Comparison of ENCODE assay signal across 35 cellular contexts in the genomic region with DNA sequence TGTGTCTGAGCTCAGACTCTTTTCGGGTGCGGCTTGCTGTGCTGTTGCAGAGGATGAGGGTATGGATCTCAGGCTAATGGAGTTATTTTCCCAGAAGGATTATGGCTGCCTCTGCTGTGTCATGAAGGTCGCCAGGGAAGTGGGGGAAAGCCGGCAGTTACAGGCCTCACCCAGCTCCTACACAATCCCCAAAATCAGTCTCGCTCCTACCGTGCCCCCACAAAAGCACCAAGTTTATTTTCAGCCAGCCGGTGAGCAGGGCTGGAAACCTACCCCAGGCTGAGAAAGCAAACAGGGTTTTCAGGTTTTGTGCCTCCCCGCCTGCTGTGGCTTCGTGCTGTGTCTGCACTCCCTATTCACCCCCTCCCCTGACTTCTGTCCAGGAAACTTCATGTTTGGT.
"Had no signal": no experiment of that assay in that cellular context is flagged by ENCODE, and none has a peak within 500 bp of the region (broad histone marks: within the 10 kb centered on the region; RNA-seq: fewer than 3 reads in every experiment).

No MANE protein-coding gene starts in this region.

- H3K4me3 Mint-ChIP-seq: activated CD4-positive, alpha-beta memory T cell treated with anti-CD3 and anti-CD28 coated beads for 36 hours; activated CD4-positive, alpha-beta T cell treated with anti-CD3 and anti-CD28 coated beads for 36 hours; activated CD4-positive, alpha-beta T cell treated with anti-CD3 and anti-CD28 coated beads, Interleukin-2, amount 10 ng/mL, durations not matched to agents 24 days and 14 days; activated CD8-positive, alpha-beta memory T cell treated with anti-CD3 and anti-CD28 coated beads, Interleukin-2, amount 10 ng/mL, durations not matched to agents 7 days and 5 days; activated CD8-positive, alpha-beta T cell treated with anti-CD3 and anti-CD28 coated beads, Interleukin-2, amount 10 ng/mL, durations not matched to agents 7 days and 5 days; activated naive CD4-positive, alpha-beta T cell treated with anti-CD3 and anti-CD28 coated beads for 36 hours; activated naive CD4-positive, alpha-beta T cell treated with anti-CD3 and anti-CD28 coated beads, Interleukin-2, amount 50 U/mL, for 24 hours; activated naive CD8-positive, alpha-beta T cell treated with anti-CD3 and anti-CD28 coated beads, Interleukin-2, amount 10 ng/mL, durations not matched to agents 7 days and 5 days; activated T-helper 1 cell treated with anti-CD3 and anti-CD28 coated beads, Interleukin-12 subunit alpha, Interleukin-12 subunit beta, Interleukin-2, Interleukin-4 antibody, amounts not matched to agents 30 ng/mL and 10 ng/mL and 1 ng/mL, durations not matched to agents 14 hours and 24 hours and 36 hours; brain; T-helper 17 cell; T-helper 2 cell treated with Interferon-gamma antibody and Interleukin-4, amounts not matched to agents 5 μg/mL and 100 μg/mL, for 36 hours had no signal

- H3K27ac Mint-ChIP-seq: activated CD4-positive, alpha-beta memory T cell treated with anti-CD3 and anti-CD28 coated beads for 36 hours; activated CD4-positive, alpha-beta T cell treated with anti-CD3 and anti-CD28 coated beads for 36 hours; activated CD4-positive, alpha-beta T cell treated with anti-CD3 and anti-CD28 coated beads, Interleukin-2, amount 10 ng/mL, durations not matched to agents 24 days and 14 days; activated CD8-positive, alpha-beta memory T cell treated with anti-CD3 and anti-CD28 coated beads, Interleukin-2, amount 10 ng/mL, durations not matched to agents 7 days and 5 days; activated CD8-positive, alpha-beta T cell treated with anti-CD3 and anti-CD28 coated beads, Interleukin-2, amount 10 ng/mL, durations not matched to agents 7 days and 5 days; activated naive CD4-positive, alpha-beta T cell treated with anti-CD3 and anti-CD28 coated beads for 36 hours; activated naive CD4-positive, alpha-beta T cell treated with anti-CD3 and anti-CD28 coated beads, Interleukin-2, amount 50 U/mL, for 24 hours; activated naive CD8-positive, alpha-beta T cell treated with anti-CD3 and anti-CD28 coated beads, Interleukin-2, amount 10 ng/mL, durations not matched to agents 7 days and 5 days; activated T-helper 1 cell treated with anti-CD3 and anti-CD28 coated beads, Interleukin-12 subunit alpha, Interleukin-12 subunit beta, Interleukin-2, Interleukin-4 antibody, amounts not matched to agents 30 ng/mL and 10 ng/mL and 1 ng/mL, durations not matched to agents 14 hours and 24 hours and 36 hours; activated T-helper 2 cell treated with anti-CD3 and anti-CD28 coated beads, Interferon-gamma antibody, Interleukin-2, Interleukin-4, amounts not matched to agents 10 μg/mL and 5 μg/mL and 100 μg/mL, durations not matched to agents 14 hours and 24 hours and 36 hours; brain; T-helper 17 cell; T-helper 2 cell treated with Interferon-gamma antibody and Interleukin-4, amounts not matched to agents 5 μg/mL and 100 μg/mL, for 36 hours had no signal

- H3K36me3 ChIP-seq: ascending aorta, breast epithelium, cardiac muscle cell, colonic mucosa, esophagus muscularis mucosa, gastrocnemius medialis, heart left ventricle, WERI-Rb-1 had no signal

- H3K9me3 Mint-ChIP-seq: activated CD4-positive, alpha-beta T cell treated with anti-CD3 and anti-CD28 coated beads, Interleukin-2, amount 10 ng/mL, durations not matched to agents 24 days and 14 days; activated naive CD4-positive, alpha-beta T cell treated with anti-CD3 and anti-CD28 coated beads, Interleukin-2, amount 50 U/mL, for 24 hours; activated naive CD8-positive, alpha-beta T cell treated with anti-CD3 and anti-CD28 coated beads, Interleukin-2, amount 10 ng/mL, durations not matched to agents 7 days and 5 days; activated T-helper 1 cell treated with anti-CD3 and anti-CD28 coated beads, Interleukin-12 subunit alpha, Interleukin-12 subunit beta, Interleukin-2, Interleukin-4 antibody, amounts not matched to agents 30 ng/mL and 10 ng/mL and 1 ng/mL, durations not matched to agents 14 hours and 24 hours and 36 hours; activated T-helper 2 cell treated with anti-CD3 and anti-CD28 coated beads, Interferon-gamma antibody, Interleukin-2, Interleukin-4, amounts not matched to agents 10 μg/mL and 5 μg/mL and 100 μg/mL, durations not matched to agents 14 hours and 24 hours and 36 hours; T-helper 2 cell treated with Interferon-gamma antibody and Interleukin-4, amounts not matched to agents 5 μg/mL and 100 μg/mL, for 36 hours had no signal

- H3K4me1 ChIP-seq: ascending aorta, breast epithelium, colonic mucosa, esophagus muscularis mucosa, foreskin keratinocyte, gastrocnemius medialis, heart left ventricle had no signal

- ATAC-seq: activated CD4-positive, alpha-beta T cell treated with anti-CD3 and anti-CD28 coated beads for 36 hours; activated CD8-positive, alpha-beta memory T cell treated with anti-CD3 and anti-CD28 coated beads, Interleukin-2, amount 10 ng/mL, durations not matched to agents 7 days and 5 days; activated CD8-positive, alpha-beta T cell treated with anti-CD3 and anti-CD28 coated beads, Interleukin-2, amount 10 ng/mL, durations not matched to agents 7 days and 5 days; foreskin keratinocyte; gastrocnemius medialis; heart left ventricle; T-helper 17 cell had no signal

- H3K9me3 ChIP-seq: ascending aorta, breast epithelium, colonic mucosa, gastrocnemius medialis had no signal

- H3K36me3 Mint-ChIP-seq: activated CD4-positive, alpha-beta memory T cell treated with anti-CD3 and anti-CD28 coated beads for 36 hours; activated CD8-positive, alpha-beta memory T cell treated with anti-CD3 and anti-CD28 coated beads, Interleukin-2, amount 10 ng/mL, durations not matched to agents 7 days and 5 days; activated naive CD4-positive, alpha-beta T cell treated with anti-CD3 and anti-CD28 coated beads, Interleukin-2, amount 50 U/mL, for 24 hours; activated naive CD8-positive, alpha-beta T cell treated with anti-CD3 and anti-CD28 coated beads, Interleukin-2, amount 10 ng/mL, durations not matched to agents 7 days and 5 days; brain had no signal

- DNase-seq: activated CD4-positive, alpha-beta memory T cell treated with anti-CD3 and anti-CD28 coated beads for 36 hours; activated CD4-positive, alpha-beta T cell treated with anti-CD3 and anti-CD28 coated beads for 36 hours; activated CD4-positive, alpha-beta T cell treated with anti-CD3 and anti-CD28 coated beads, Interleukin-2, amount 10 ng/mL, durations not matched to agents 24 days and 14 days; activated CD4-positive, CD25-positive, alpha-beta regulatory T cell; activated CD4-positive, CD25-positive, alpha-beta regulatory T cell treated with anti-CD3 and anti-CD28 coated beads, Interleukin-2, amount 50 U/mL, for 72 hours; activated CD8-positive, alpha-beta memory T cell treated with anti-CD3 and anti-CD28 coated beads, Interleukin-2, amount 10 ng/mL, durations not matched to agents 7 days and 5 days; activated CD8-positive, alpha-beta memory T cell treated with anti-CD3 and anti-CD28 coated beads, Interleukin-2, amount 50 U/mL, for 4 hours; activated CD8-positive, alpha-beta T cell treated with anti-CD3 and anti-CD28 coated beads, Interleukin-2, amount 10 ng/mL, durations not matched to agents 7 days and 5 days; activated effector memory CD4-positive, alpha-beta T cell treated with anti-CD3 and anti-CD28 coated beads, Interleukin-2, amount 50 U/mL, for 16 hours; activated naive CD4-positive, alpha-beta T cell treated with anti-CD3 and anti-CD28 coated beads for 36 hours; activated naive CD8-positive, alpha-beta T cell treated with anti-CD3 and anti-CD28 coated beads, Interleukin-2, amount 10 ng/mL, durations not matched to agents 7 days and 5 days; activated T-cell treated with anti-CD3 and anti-CD28 coated beads, Interleukin-2, amount 50 U/mL, for 1 hour; activated T-cell treated with anti-CD3 and anti-CD28 coated beads, Interleukin-2, amount 50 U/mL, for 48 hours; central memory CD4-positive, alpha-beta T cell; cerebellar nuclear complex; colonic mucosa; effector CD8-positive, alpha-beta T cell; erythroblast; foreskin keratinocyte; gastrocnemius medialis; glutamatergic neuron; heart left ventricle; T-helper 1 cell; T-helper 17 cell; T1000; WERI-Rb-1 had no signal

- H3K27ac ChIP-seq: ascending aorta, breast epithelium, cardiac muscle cell, colonic mucosa, esophagus muscularis mucosa, foreskin keratinocyte, gastrocnemius medialis, heart left ventricle, WERI-Rb-1 had no signal

- H3K4me1 Mint-ChIP-seq: activated CD4-positive, alpha-beta T cell treated with anti-CD3 and anti-CD28 coated beads for 36 hours; activated CD4-positive, alpha-beta T cell treated with anti-CD3 and anti-CD28 coated beads, Interleukin-2, amount 10 ng/mL, durations not matched to agents 24 days and 14 days; activated CD8-positive, alpha-beta memory T cell treated with anti-CD3 and anti-CD28 coated beads, Interleukin-2, amount 10 ng/mL, durations not matched to agents 7 days and 5 days; activated naive CD4-positive, alpha-beta T cell treated with anti-CD3 and anti-CD28 coated beads, Interleukin-2, amount 50 U/mL, for 24 hours; activated naive CD8-positive, alpha-beta T cell treated with anti-CD3 and anti-CD28 coated beads, Interleukin-2, amount 10 ng/mL, durations not matched to agents 7 days and 5 days; brain; T-helper 17 cell had no signal

- H3K4me3 ChIP-seq: ascending aorta, breast epithelium, cardiac muscle cell, colonic mucosa, esophagus muscularis mucosa, gastrocnemius medialis, heart left ventricle had no signal

- H3K27me3 ChIP-seq: ascending aorta, breast epithelium, cardiac muscle cell, colonic mucosa, esophagus muscularis mucosa, gastrocnemius medialis, heart left ventricle had no signal
